8 cellular contexts compared by ENCODE assay signal in the genomic region with DNA sequence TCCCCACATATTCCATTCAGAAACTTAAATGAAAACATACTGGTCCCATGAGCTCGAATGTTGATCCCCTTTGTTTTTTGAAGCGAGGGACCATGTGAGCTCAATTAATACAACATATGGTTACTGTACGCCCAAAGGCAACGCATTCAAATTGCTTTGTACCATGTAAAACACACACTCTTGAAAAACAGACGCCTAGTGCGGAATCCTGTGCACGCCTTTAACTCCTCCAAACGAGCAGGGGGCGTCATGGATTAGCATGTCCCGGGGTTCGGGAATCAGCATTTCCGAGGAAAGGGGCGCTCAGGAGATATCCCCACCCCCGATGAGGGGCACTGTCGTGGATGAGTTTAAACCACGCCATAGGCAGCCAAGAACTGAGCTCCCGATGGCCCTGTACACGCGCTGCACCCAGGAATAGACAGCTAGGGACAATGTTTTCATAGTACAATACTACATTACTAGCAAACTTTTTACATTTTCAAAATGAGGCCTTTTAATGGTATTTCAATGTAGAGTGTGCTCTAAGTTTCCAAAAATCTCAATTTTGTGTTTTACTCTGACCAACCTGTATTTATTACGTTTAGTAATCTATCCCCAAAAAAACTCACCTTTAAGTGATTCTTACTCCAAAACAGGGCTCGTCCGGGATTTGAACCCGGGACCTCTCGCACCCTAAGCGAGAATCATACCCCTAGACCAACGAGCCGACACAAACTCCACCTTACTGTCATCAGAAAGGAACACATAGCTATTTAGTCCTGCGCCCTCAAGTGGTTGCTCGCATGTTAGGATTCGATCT.
DNase-seq lines count a peak whose midpoint lies in the region; ATAC-seq, FAIRE-seq and TF ChIP-seq lines count a peak whose summit lies in the region.

No MANE protein-coding gene starts in this region.

- DNase-seq in NCI-H2171 (lab: John Stamatoyannopoulos, UW): peak; percentile 70
- DNase-seq in WERI-Rb-1: peak; percentile 69
- peak in 59 of 61 donors; percentile 35 to 96 (median 78) for DNase-seq in caudate nucleus (lab: John Stamatoyannopoulos, UW)
- DNase-seq in stimulated activated CD4-positive, alpha-beta T cell treated with anti-CD3 and anti-CD28 coated beads, Interleukin-12 subunit alpha, Interleukin-12 subunit beta, amount 100 ng/mL, for 4 hours: peak; percentile 82

- ATAC-seq in GM18858 (IDR thresholded peaks at IDR 0.05; ENCODE audit: unreplicated experiment) (peak; percentile 37), HG03108 (IDR thresholded peaks at IDR 0.05; ENCODE audit: unreplicated experiment) (peak; percentile 36)

- no peaks in the 10 kb centered on the region for H3K4me1 ChIP-seq in ACC112 (ENCODE audit: control insufficient read depth, insufficient read depth, low read length, unreplicated experiment)

- peak; percentile 60 for FAIRE-seq in islet of Langerhans (lab: Jason Lieb, UNC)

- H2AFZ ChIP-seq in ACC112 (ENCODE audit: low read length, unreplicated experiment): peak overlapping the region; percentile 96

- peak overlapping the region; percentile 86 for H3K4me3 ChIP-seq in ACC112 (ENCODE audit: low read depth, low read length)
- H3K4me3 ChIP-seq in WERI-Rb-1 (ENCODE audit: low read depth, low read length): peak overlapping the region; percentile 89

- H3K36me3 ChIP-seq in ACC112 (ENCODE audit: insufficient read depth, low read length) (no peaks in the 10 kb centered on the region), WERI-Rb-1 (peaks cover 2% of the 10 kb centered on the region; the same call in 1 of the 2 replicates)

- H3K79me2 ChIP-seq in ACC112 (ENCODE audit: control insufficient read depth, insufficient read depth, low read length, unreplicated experiment): no peaks in the 10 kb centered on the region

- H3K9me3 ChIP-seq in WERI-Rb-1 (ENCODE audit: severe bottlenecking): no peaks in the 10 kb centered on the region

- peak overlapping the region; percentile 82 for H3K27ac ChIP-seq in ACC112 (ENCODE audit: low read depth, low read length)
- H3K27ac ChIP-seq in WERI-Rb-1: peak overlapping the region; percentile 96
- H3K27ac ChIP-seq in caudate nucleus (ENCODE audit: low read depth, low read length): peak overlapping the region; percentile 75

- no peaks in the 10 kb centered on the region for H3K27me3 ChIP-seq in ACC112 (ENCODE audit: insufficient read depth, low read length)
- H3K27me3 ChIP-seq in WERI-Rb-1 (ENCODE audit: insufficient read depth, low read depth, severe bottlenecking): no peaks in the 10 kb centered on the region

- TF ChIP-seq CTCF in WERI-Rb-1 (IDR thresholded peaks at IDR 0.05; ENCODE audit: low read depth, low read length): peak; percentile 75

Comparison
In these comparisons a context has a peak if more than half of its experiments do, and no peak if none do; other contexts are left out.
1. Peak in every context shown above with its lines: DNase-seq, ATAC-seq, H3K4me3 ChIP-seq and H3K27ac ChIP-seq.